In genomic region chr3:136366289-136366688, GRCh38 we compare ENCODE assay signal across 14 cellular contexts.
A peak's percentile ranks its signal among the peaks of the same experiment; 100 is the strongest.
DNase-seq lines count a peak whose midpoint lies in the region; ATAC-seq lines count a peak whose summit lies in the region.
"Had no signal": no experiment of that assay in that cellular context is flagged by ENCODE, and none has a peak within 500 bp of the region (broad histone marks: within the 10 kb centered on the region; RNA-seq: fewer than 3 reads in every experiment).

No MANE protein-coding gene starts in this region.

- ATAC-seq in left cardiac atrium, result no peak
- ATAC-seq in HG02970 (IDR thresholded peaks at IDR 0.05; ENCODE audit: low FRiP score, unreplicated experiment), result no peak
- ATAC-seq: activated CD4-positive, CD25-positive, alpha-beta regulatory T cell treated with anti-CD3 and anti-CD28 coated beads, Interleukin-2, amount 50 U/mL, for 24 hours; T-helper 17 cell had no signal

- intact Hi-C loops in left cardiac atrium (cut with DNase I), result no loop called here

- DNase-seq in EH (ENCODE audit: low read depth), result peak; percentile 50
- peak; percentile 45 for DNase-seq in NCI-H1694 (lab: John Stamatoyannopoulos, UW)
- peak; percentile 68 for DNase-seq in amniotic epithelial cell (ENCODE audit: low read depth)
- DNase-seq in foreskin melanocyte, result peak; percentile 38
- no peak for DNase-seq in left cardiac atrium
- DNase-seq in activated CD8-positive, alpha-beta memory T cell treated with anti-CD3 and anti-CD28 coated beads for 24 hours, result no peak
- DNase-seq: DMS53; dorsolateral prefrontal cortex; NK-92 treated with Interleukin-12 subunit alpha and Interleukin-12 subunit beta, amount 100 ng/mL, for 24 hours; retina; SHP77; T-helper 17 cell had no signal

Comparison
In these comparisons a context has a peak if more than half of its experiments do, and no peak if none do; other contexts are left out.
1. DNase-seq: peak in EH (single experiment), NCI-H1694 (single experiment), amniotic epithelial cell (single experiment) and foreskin melanocyte (single experiment); none in left cardiac atrium (single experiment) and activated CD8-positive, alpha-beta memory T cell treated with anti-CD3 and anti-CD28 coated beads for 24 hours (single experiment).